In the genomic region with DNA sequence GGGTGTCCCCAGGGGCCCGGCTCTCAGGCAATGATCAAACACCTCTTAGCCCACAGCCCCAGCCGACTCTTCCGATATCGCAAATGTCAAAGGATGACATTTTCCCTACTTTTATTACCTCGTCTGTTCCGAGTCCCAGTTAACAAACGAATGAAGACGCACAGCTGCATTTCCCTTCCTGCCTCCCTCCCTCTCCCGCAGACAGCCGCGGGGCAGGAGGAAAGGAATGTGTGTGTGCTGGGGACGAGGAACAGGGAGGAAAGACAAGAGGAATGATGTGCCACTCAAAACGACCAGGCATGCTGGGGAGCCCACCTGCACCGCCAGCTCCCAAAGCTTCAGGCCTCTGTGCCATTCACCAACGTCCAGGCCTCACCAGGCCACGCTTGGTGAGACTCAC, we compare ENCODE assay signal across 2 cellular contexts.
TF ChIP-seq lines count a peak whose summit lies in the region.

No MANE protein-coding gene starts in this region.

TF ChIP-seq in IMR-90, 13 proteins besides CTCF, POLR2A, EP300 and RAD21:
- no peak for TF ChIP-seq CHD1 (IDR thresholded peaks at IDR 0.05; ENCODE audit: low read depth, low read length)
- no peak for TF ChIP-seq SMC3 (IDR thresholded peaks at IDR 0.05; ENCODE audit: low read depth, low read length)

TF ChIP-seq in H1, 55 proteins besides CTCF, POLR2A, EP300 and RAD21:
- TF ChIP-seq TCF12 (IDR thresholded peaks at IDR 0.05; ENCODE audit: low read depth, low read length), result no peak
- TF ChIP-seq TEAD4 (IDR thresholded peaks at IDR 0.05; ENCODE audit: low read depth, low read length), result peak; percentile 53; the same call in 1 of the 2 replicates
- no peak for TF ChIP-seq SIN3A (conservative IDR thresholded peaks at IDR 0.05 in 1 of 2, IDR thresholded peaks at IDR 0.05 in 1 of 2; ENCODE audit: low read depth in 1 of 2, low read length in 2 of 2)
- TF ChIP-seq TAF7 (optimal IDR thresholded peaks at IDR 0.05; ENCODE audit: borderline replicate concordance, low read depth, low read length), result no peak
